In genomic region chr1:143604887-143605286, GRCh38 we compare ENCODE assay signal across 34 cellular contexts.
"Had no signal": no experiment of that assay in that cellular context is flagged by ENCODE, and none has a peak within 500 bp of the region (broad histone marks: within the 10 kb centered on the region; RNA-seq: fewer than 3 reads in every experiment).

No MANE protein-coding gene starts in this region.

- H3K9me3 ChIP-seq: MG63 had no signal

- H3K36me3 ChIP-seq: MG63 had no signal

- DNase-seq: Karpas-422, Kasumi-1, MG63, MM.1S, MV-4-11, NCI-H1048, NCI-H1092, NCI-H1092 treated with DMSO at 0.1 percent for 48 hours, NCI-H1105, NCI-H1105 treated with DMSO at 0.1 percent for 48 hours, NCI-H1417, NCI-H1417 treated with DMSO at 0.1 percent for 48 hours, NCI-H1436, NCI-H1436 treated with DMSO at 0.1 percent for 48 hours, NCI-H146, NCI-H1694, NCI-H1694 treated with DMSO at 0.1 percent for 48 hours, NCI-H187, NCI-H187 treated with DMSO at 0.1 percent for 48 hours, NCI-H1930, NCI-H2029, NCI-H2029 treated with DMSO at 0.1 percent for 48 hours, NCI-H2081, NCI-H2081 treated with DMSO at 0.1 percent for 48 hours, NCI-H2107, NCI-H2171, NCI-H2171 treated with DMSO at 0.1 percent for 48 hours, NCI-H2227 treated with DMSO at 0.1 percent for 48 hours, NCI-H226, NCI-H345, NCI-H446, NCI-H446 treated with DMSO at 0.1 percent for 48 hours, NCI-H510A, NCI-H510A treated with DMSO at 0.1 percent for 48 hours had no signal

- H3K4me3 ChIP-seq: MG63 had no signal
